ENCODE assay signal across 21 cellular contexts in the genomic region with DNA sequence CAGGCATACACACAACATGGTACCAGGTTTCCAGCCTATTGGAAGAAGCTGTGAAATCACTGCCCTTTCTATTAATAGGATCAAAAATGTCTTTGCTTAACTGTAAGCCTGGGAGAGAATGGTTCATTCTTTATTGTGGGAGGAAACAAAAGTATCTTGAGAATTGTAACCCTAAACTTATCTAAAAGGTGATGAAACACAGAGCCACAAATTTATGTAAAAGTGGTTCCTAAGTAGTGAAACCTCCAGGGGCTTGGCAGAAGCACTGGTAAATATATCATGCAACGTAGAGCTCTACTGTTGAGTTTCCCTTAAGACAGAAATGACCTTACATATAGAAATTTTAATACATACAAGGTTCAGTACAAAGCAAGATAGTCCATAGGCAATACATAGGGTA. TPM values are rescaled to one million over a fixed set of nuclear protein-coding genes. Genes with fewer than 3 reads are reported as not detected.
A peak's percentile ranks its signal among the peaks of the same experiment; 100 is the strongest.
DNase-seq lines count a peak whose midpoint lies in the region; ATAC-seq and TF ChIP-seq lines count a peak whose summit lies in the region.
"Had no signal": no experiment of that assay in that cellular context is flagged by ENCODE, and none has a peak within 500 bp of the region (broad histone marks: within the 10 kb centered on the region; RNA-seq: fewer than 3 reads in every experiment).

No MANE protein-coding gene starts in this region.

- H3K4me1 ChIP-seq in IMR-90 (ENCODE audit: control insufficient read depth, insufficient read depth, low read length): no peaks in the 10 kb centered on the region

- no peak overlapping the region for H2BK15ac ChIP-seq in IMR-90 (ENCODE audit: low read depth, low read length)

- H3K4ac ChIP-seq in IMR-90 (ENCODE audit: low read depth, low read length): no peak overlapping the region

- H2AK9ac ChIP-seq in IMR-90 (replicated peaks; ENCODE audit: low read depth, low read length, poor library complexity): no peak overlapping the region

- no TSS peak for BruUV-seq in IMR-90 (replicated peaks; lab: Mats Ljungman, UMichigan)

- H2AFZ ChIP-seq in IMR-90 (replicated peaks; ENCODE audit: low read length, poor library complexity): no peak overlapping the region

- POLR2A ChIA-PET in IMR-90 (lab: Charles Lee; ENCODE audit: unreplicated experiment): no interaction called here

- H3K56ac ChIP-seq in IMR-90 (ENCODE audit: extremely low read depth, insufficient read depth, low read length): no peak overlapping the region

- TF ChIP-seq RAD21 in IMR-90 (IDR thresholded peaks at IDR 0.05; ENCODE audit: low read length): no peak

- H3K23ac ChIP-seq in IMR-90 (ENCODE audit: low read depth, low read length): no peak overlapping the region

- H3K4me2 ChIP-seq in IMR-90 (ENCODE audit: low read depth, low read length): no peak overlapping the region

- no peak overlapping the region for H2AK5ac ChIP-seq in IMR-90 (ENCODE audit: low read depth, low read length)

- intact Hi-C loops in IMR-90 (cut with micrococcal nuclease): loop anchor here (5.0 kb wide), 1 partner anchor 36 kb away; no protein-coding TSS in a partner anchor

- no peak overlapping the region for H4K91ac ChIP-seq in IMR-90 (ENCODE audit: insufficient read depth, low read depth, low read length)

- dilution Hi-C loops in IMR-90 (cut with HindIII; ENCODE audit: low sequenced_read_pairs, unreplicated experiment): no loop called here

- H3K79me1 ChIP-seq in IMR-90 (ENCODE audit: low read depth in 1 of 2, low read length in 2 of 2): no peaks in the 10 kb centered on the region

- 0 out of 2 replicates have a peak overlapping the region, but pooled peaks have one; percentile 29 for H3K14ac ChIP-seq in IMR-90 (replicated peaks; ENCODE audit: low read depth, low read length)

- no peaks in the 10 kb centered on the region for H3K27me3 ChIP-seq in IMR-90 (ENCODE audit: control insufficient read depth, insufficient read depth, low read length)
- H3K27me3 ChIP-seq: MG63 had no signal

- H4K20me1 ChIP-seq in IMR-90 (ENCODE audit: insufficient read depth, low read length): no peaks in the 10 kb centered on the region

- TF ChIP-seq CTCF in AG10803 (conservative IDR thresholded peaks at IDR 0.05; ENCODE audit: low read length) (no peak), IMR-90 (conservative IDR thresholded peaks at IDR 0.05; ENCODE audit: low read depth, low read length) (no peak), astrocyte of the spinal cord (IDR thresholded peaks at IDR 0.05; ENCODE audit: low read depth, low read length) (no peak)

- peak; percentile 66 for DNase-seq in AG10803 (ENCODE audit: low read depth)
- peak; percentile 64 for DNase-seq in IMR-90
- DNase-seq in astrocyte of the spinal cord (ENCODE audit: low read depth, low spot score): peak; percentile 58
- peak; percentile 92 for DNase-seq in iris pigment epithelial cell (ENCODE audit: low read depth)
- DNase-seq in DMS53 (lab: John Stamatoyannopoulos, UW): no peak
- DNase-seq in foreskin melanocyte: no peak
- DNase-seq in SW 1271 (lab: John Stamatoyannopoulos, UW): no peak
- DNase-seq in SHP77 treated with DMSO at 0.1 percent for 48 hours (lab: John Stamatoyannopoulos, UW): no peak
- DNase-seq: ACHN, COR-L47, GOT3, KG1, MG63, NCI-H1105 treated with DMSO at 0.1 percent for 48 hours, NCI-H187, NCI-H2171 treated with DMSO at 0.1 percent for 48 hours, NCI-H510A, NCI-H82, SHP77 had no signal

- H2BK120ac ChIP-seq in IMR-90 (ENCODE audit: low read depth, low read length): no peak overlapping the region

- no peak for TF ChIP-seq POLR2A in IMR-90 (IDR thresholded peaks at IDR 0.05; ENCODE audit: low read depth, low read length)

- H3K27ac ChIP-seq in IMR-90 (ENCODE audit: insufficient read depth, low read length): no peak overlapping the region
- H3K27ac ChIP-seq: C4-2B had no signal

- peak overlapping the region; percentile 32 for H2BK5ac ChIP-seq in IMR-90 (ENCODE audit: low read depth, low read length, poor library complexity, severe bottlenecking)

- peaks cover 13% of the 10 kb centered on the region for H3K9me3 ChIP-seq in IMR-90 (ENCODE audit: control insufficient read depth, insufficient read depth, low read length)
- H3K9me3 ChIP-seq: MG63 had no signal

- H3K18ac ChIP-seq in IMR-90 (ENCODE audit: low read depth, low read length): no peak overlapping the region

- in situ Hi-C loops in IMR-90 (cut with MboI; ENCODE audit: low sequenced_read_pairs) (no loop called here), astrocyte of the spinal cord (cut with HindIII; ENCODE audit: low sequenced_read_pairs) (no loop called here)

- H3K9ac ChIP-seq in IMR-90 (ENCODE audit: low read depth, low read length): no peak overlapping the region

- CTCF ChIA-PET in IMR-90 (lab: Yijun Ruan, JAX): interaction anchor here (1.2 kb wide), 1 partner anchor 63 kb away, joined by 3 read pairs; no protein-coding TSS in a partner anchor

- no peak; the same call in 1 of the 2 replicates for ATAC-seq in IMR-90 (ENCODE audit: low read depth)
- ATAC-seq: Panc1 had no signal

- H4K5ac ChIP-seq in IMR-90 (ENCODE audit: low read depth, low read length): no peak overlapping the region; the same call in 1 of the 2 replicates

- WGBS in IMR-90 (ENCODE audit: extremely low coverage in 2 of 2, insufficient read length in 1 of 2), 2 experiments: no CpG with 5 or more reads among the region's 1 CpG

- H3K36me3 ChIP-seq in IMR-90 (ENCODE audit: control insufficient read depth, insufficient read depth, low read length): no peaks in the 10 kb centered on the region
- H3K36me3 ChIP-seq: MG63 had no signal

- no peak overlapping the region for H4K8ac ChIP-seq in IMR-90 (ENCODE audit: low read depth in 2 of 2, low read length in 2 of 2)

- H3K4me3 ChIP-seq in AG10803 (ENCODE audit: low read length) (no peak overlapping the region), IMR-90 (ENCODE audit: insufficient read depth, low read depth, low read length) (no peak overlapping the region), astrocyte of the spinal cord (ENCODE audit: low read depth, low read length) (no peak overlapping the region)

- no peaks in the 10 kb centered on the region for H3K9me1 ChIP-seq in IMR-90 (ENCODE audit: insufficient read depth, low read length)

- H2BK20ac ChIP-seq in IMR-90 (ENCODE audit: low read depth, low read length): no peak overlapping the region

TF ChIP-seq in IMR-90, 13 proteins besides CTCF, POLR2A, EP300 and RAD21:
- TF ChIP-seq MAFK (IDR thresholded peaks at IDR 0.05; ENCODE audit: low read depth, low read length) (no peak), NFE2L2 (IDR thresholded peaks at IDR 0.05; ENCODE audit: low read depth, low read length) (no peak), FOS (IDR thresholded peaks at IDR 0.05; ENCODE audit: low read depth, low read length) (no peak)
- TF ChIP-seq, protein P1, sequence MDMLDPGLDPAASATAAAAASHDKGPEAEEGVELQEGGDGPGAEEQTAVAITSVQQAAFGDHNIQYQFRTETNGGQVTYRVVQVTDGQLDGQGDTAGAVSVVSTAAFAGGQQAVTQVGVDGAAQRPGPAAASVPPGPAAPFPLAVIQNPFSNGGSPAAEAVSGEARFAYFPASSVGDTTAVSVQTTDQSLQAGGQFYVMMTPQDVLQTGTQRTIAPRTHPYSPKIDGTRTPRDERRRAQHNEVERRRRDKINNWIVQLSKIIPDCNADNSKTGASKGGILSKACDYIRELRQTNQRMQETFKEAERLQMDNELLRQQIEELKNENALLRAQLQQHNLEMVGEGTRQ (IDR thresholded peaks at IDR 0.05; ENCODE audit: low read depth, low read length): no peak

RNA-seq across cellular contexts. Expression of a gene that starts 17.2 kb away (rescaled TPM):
- not detected in 2 replicates for total RNA-seq in IMR-90 (2012; rRNA removed)
- polyA plus RNA-seq in IMR-90 (2012; rRNA removed): not detected in 2 replicates
- polyA plus RNA-seq in IMR-90 (2012; cell fraction: cytosol; rRNA removed): not detected in 2 replicates
- polyA plus RNA-seq in IMR-90 (2012; cell fraction: nucleus; rRNA removed; ENCODE audit: low replicate concordance): not detected in 2 replicates

Comparison
In these comparisons a context has a peak if more than half of its experiments do, and no peak if none do; other contexts are left out.
1. DNase-seq: peak in AG10803 (single experiment), IMR-90 (single experiment), astrocyte of the spinal cord (single experiment) and iris pigment epithelial cell (single experiment); none in DMS53 (single experiment), foreskin melanocyte (single experiment), SW 1271 (0 of 2) and SHP77 treated with DMSO at 0.1 percent for 48 hours (single experiment).